9 cellular contexts compared by ENCODE assay signal in the genomic region with DNA sequence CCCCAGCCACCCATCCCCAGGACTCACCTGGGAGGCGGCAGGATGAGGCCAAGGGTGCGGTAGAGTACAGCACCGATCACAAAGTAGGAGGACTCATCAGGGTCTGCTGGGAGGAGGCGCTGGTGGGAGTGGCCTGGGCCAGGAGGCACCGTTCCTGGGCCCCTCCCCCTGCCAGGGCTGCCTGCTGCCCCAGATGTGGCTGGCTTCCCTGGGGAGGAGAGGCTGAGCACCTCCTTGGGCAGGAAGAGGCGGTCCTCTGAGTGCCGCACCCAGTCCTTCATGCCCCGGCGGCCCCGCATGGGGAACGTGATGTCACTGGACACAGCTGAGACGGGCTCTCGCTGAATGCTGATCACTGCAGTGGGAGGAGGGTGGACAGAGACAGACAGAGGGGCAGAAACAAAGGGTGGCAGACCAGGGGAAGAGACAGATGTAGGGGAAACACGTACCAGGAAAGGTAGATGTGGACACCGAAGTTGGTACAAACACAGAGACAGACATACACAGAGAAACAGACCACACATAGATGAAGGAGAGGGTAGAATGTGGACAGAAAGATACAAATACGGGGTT. TPM values are rescaled to one million over a fixed set of nuclear protein-coding genes. Genes with fewer than 3 reads are reported as not detected.
DNase-seq lines count a peak whose midpoint lies in the region; ATAC-seq, FAIRE-seq and TF ChIP-seq lines count a peak whose summit lies in the region.
"Had no signal": no experiment of that assay in that cellular context is flagged by ENCODE, and none has a peak within 500 bp of the region (broad histone marks: within the 10 kb centered on the region; RNA-seq: fewer than 3 reads in every experiment).

No MANE protein-coding gene starts in this region.

- H3K27me3 ChIP-seq in endodermal cell (ENCODE audit: control insufficient read depth, insufficient read depth, low read length, poor library complexity, severe bottlenecking) (no peaks in the 10 kb centered on the region), smooth muscle cell (ENCODE audit: low read depth) (no peaks in the 10 kb centered on the region)

- CTCF ChIA-PET in activated CD8-positive, alpha-beta T cell treated with anti-CD3 and anti-CD28 coated beads for 36 hours (lab: Charles Lee) = interaction anchor here (1.9 kb wide), 1 partner anchor 23 kb away, joined by 6 read pairs; no protein-coding TSS in a partner anchor

- H2AFZ ChIP-seq in smooth muscle cell (ENCODE audit: low read depth) = no peak overlapping the region

- H3K9ac ChIP-seq in endodermal cell (ENCODE audit: extremely low read depth, low read length, poor library complexity, severe bottlenecking) = no peak overlapping the region
- H3K9ac ChIP-seq in kidney (ENCODE audit: low read length in 2 of 2) = no peak overlapping the region
- no peak overlapping the region for H3K9ac ChIP-seq in smooth muscle cell (ENCODE audit: low read depth)

- H3K27ac Mint-ChIP-seq in activated CD8-positive, alpha-beta T cell treated with anti-CD3 and anti-CD28 coated beads for 36 hours = no peak overlapping the region
- no peak overlapping the region for H3K27ac Mint-ChIP-seq in endodermal cell
- H3K27ac Mint-ChIP-seq in stimulated activated effector memory CD8-positive, alpha-beta T cell treated with anti-CD3 and anti-CD28 coated beads, Interleukin-12 subunit alpha, Interleukin-12 subunit beta, amount 100 ng/mL, for 72 hours = peak overlapping the region; percentile 60

- no peaks in the 10 kb centered on the region for H3K79me2 ChIP-seq in smooth muscle cell (ENCODE audit: low read depth)

- no peaks in the 10 kb centered on the region for H3K9me3 Mint-ChIP-seq in activated CD8-positive, alpha-beta T cell treated with anti-CD3 and anti-CD28 coated beads for 36 hours
- H3K9me3 Mint-ChIP-seq in endodermal cell = no peaks in the 10 kb centered on the region
- no peaks in the 10 kb centered on the region for H3K9me3 Mint-ChIP-seq in stimulated activated effector memory CD8-positive, alpha-beta T cell treated with anti-CD3 and anti-CD28 coated beads, Interleukin-12 subunit alpha, Interleukin-12 subunit beta, amount 100 ng/mL, for 72 hours

- POLR2A ChIA-PET in activated CD8-positive, alpha-beta T cell treated with anti-CD3 and anti-CD28 coated beads for 36 hours (lab: Charles Lee) = no interaction called here

- no peak overlapping the region for H3K4me3 ChIP-seq in endodermal cell (ENCODE audit: low read length)
- no peak overlapping the region for H3K4me3 ChIP-seq in kidney (ENCODE audit: low read length in 2 of 2)
- H3K4me3 ChIP-seq in smooth muscle cell = no peak overlapping the region
- H3K4me3 ChIP-seq: coronary artery had no signal

- FAIRE-seq in kidney (lab: Jason Lieb, UNC) = no peak

- no peaks in the 10 kb centered on the region for H3F3A ChIP-seq in smooth muscle cell (ENCODE audit: low read depth)

- no peaks in the 10 kb centered on the region for H4K20me1 ChIP-seq in smooth muscle cell (ENCODE audit: low read depth)

- H3K4me1 Mint-ChIP-seq in activated CD8-positive, alpha-beta T cell treated with anti-CD3 and anti-CD28 coated beads for 36 hours (ENCODE audit: low read depth) = peaks cover 5% of the 10 kb centered on the region
- peaks cover 5% of the 10 kb centered on the region for H3K4me1 Mint-ChIP-seq in endodermal cell
- H3K4me1 Mint-ChIP-seq in stimulated activated effector memory CD8-positive, alpha-beta T cell treated with anti-CD3 and anti-CD28 coated beads, Interleukin-12 subunit alpha, Interleukin-12 subunit beta, amount 100 ng/mL, for 72 hours = peaks cover 43% of the 10 kb centered on the region

- WGBS in endodermal cell (ENCODE audit: insufficient coverage in 1 of 2, insufficient read length in 1 of 2), 2 experiments = 58 to 76% methylated on average over 11 to 16 of the region's 16 CpGs
- 64% methylated on average over 16 of the region's 16 CpGs for WGBS in smooth muscle cell (ENCODE audit: low lambda C conversion rate)

- H3K4me1 ChIP-seq in endodermal cell (ENCODE audit: control insufficient read depth, insufficient read depth, low read length) = no peaks in the 10 kb centered on the region
- no peaks in the 10 kb centered on the region for H3K4me1 ChIP-seq in kidney (ENCODE audit: control insufficient read depth in 1 of 2, insufficient read depth in 1 of 2, low read depth in 1 of 2, low read length in 2 of 2)
- H3K4me1 ChIP-seq in smooth muscle cell (ENCODE audit: low read depth) = no peaks in the 10 kb centered on the region

- intact Hi-C loops in activated CD8-positive, alpha-beta T cell treated with anti-CD3 and anti-CD28 coated beads for 36 hours (cut with micrococcal nuclease) = no loop called here
- intact Hi-C loops in kidney (cut with DNase I) = no loop called here

- H3K36me3 ChIP-seq in endodermal cell (ENCODE audit: control insufficient read depth, insufficient read depth, low read length) = peaks cover 5% of the 10 kb centered on the region
- no peaks in the 10 kb centered on the region for H3K36me3 ChIP-seq in kidney (ENCODE audit: control insufficient read depth in 1 of 2, insufficient read depth in 2 of 2, low read length in 2 of 2)
- no peaks in the 10 kb centered on the region for H3K36me3 ChIP-seq in smooth muscle cell (ENCODE audit: low read depth)

- H3K36me3 Mint-ChIP-seq in activated CD8-positive, alpha-beta T cell treated with anti-CD3 and anti-CD28 coated beads for 36 hours (ENCODE audit: low read depth) = no peaks in the 10 kb centered on the region
- no peaks in the 10 kb centered on the region for H3K36me3 Mint-ChIP-seq in endodermal cell (ENCODE audit: low read depth)
- H3K36me3 Mint-ChIP-seq in stimulated activated effector memory CD8-positive, alpha-beta T cell treated with anti-CD3 and anti-CD28 coated beads, Interleukin-12 subunit alpha, Interleukin-12 subunit beta, amount 100 ng/mL, for 72 hours = no peaks in the 10 kb centered on the region

- H3K4me2 ChIP-seq in smooth muscle cell = no peak overlapping the region

- peak; percentile 88 for ATAC-seq in activated CD8-positive, alpha-beta T cell treated with anti-CD3 and anti-CD28 coated beads for 36 hours
- peak; percentile 76 for ATAC-seq in stimulated activated effector memory CD8-positive, alpha-beta T cell treated with anti-CD3 and anti-CD28 coated beads, Interleukin-12 subunit alpha, Interleukin-12 subunit beta, amount 100 ng/mL, for 72 hours

- H3K27ac ChIP-seq in endodermal cell (ENCODE audit: low read depth, low read length) (peak overlapping the region; percentile 57), kidney (ENCODE audit: low read depth in 2 of 2, low read length in 2 of 2) (no peak overlapping the region), smooth muscle cell (ENCODE audit: low read depth) (no peak overlapping the region)
- H3K27ac ChIP-seq: coronary artery had no signal

- TF ChIP-seq CTCF in activated CD8-positive, alpha-beta T cell treated with anti-CD3 and anti-CD28 coated beads for 36 hours (IDR thresholded peaks at IDR 0.05) = no peak
- no peak for TF ChIP-seq CTCF in endodermal cell (conservative IDR thresholded peaks at IDR 0.05)
- no peak for TF ChIP-seq CTCF in kidney (IDR thresholded peaks at IDR 0.05; ENCODE audit: borderline replicate concordance, extremely low read depth, insufficient read depth)
- no peak for TF ChIP-seq CTCF in smooth muscle cell (IDR thresholded peaks at IDR 0.05; ENCODE audit: borderline replicate concordance, insufficient read depth, poor library complexity, severe bottlenecking)

- peak; percentile 80 for DNase-seq in NAMALWA (ENCODE audit: low spot score)
- peak; percentile 64 for DNase-seq in activated CD8-positive, alpha-beta T cell treated with anti-CD3 and anti-CD28 coated beads for 36 hours
- DNase-seq in endodermal cell = peak; percentile 84
- no peak for DNase-seq in stimulated activated effector memory CD8-positive, alpha-beta T cell treated with anti-CD3 and anti-CD28 coated beads, Interleukin-12 subunit alpha, Interleukin-12 subunit beta, amount 100 ng/mL, for 72 hours (ENCODE audit: low spot score in 2 of 2)
- no peak for DNase-seq in kidney
- DNase-seq in MV-4-11 (lab: John Stamatoyannopoulos, UW) = no peak
- no peak for DNase-seq in smooth muscle cell (lab: John Stamatoyannopoulos, UW; ENCODE audit: unreplicated experiment)
- DNase-seq: occipital lobe had no signal

- no peak overlapping the region for H3K4me3 Mint-ChIP-seq in activated CD8-positive, alpha-beta T cell treated with anti-CD3 and anti-CD28 coated beads for 36 hours
- H3K4me3 Mint-ChIP-seq in endodermal cell = no peak overlapping the region
- H3K4me3 Mint-ChIP-seq in stimulated activated effector memory CD8-positive, alpha-beta T cell treated with anti-CD3 and anti-CD28 coated beads, Interleukin-12 subunit alpha, Interleukin-12 subunit beta, amount 100 ng/mL, for 72 hours = peak overlapping the region; percentile 16

- H3K27me3 Mint-ChIP-seq in activated CD8-positive, alpha-beta T cell treated with anti-CD3 and anti-CD28 coated beads for 36 hours = no peaks in the 10 kb centered on the region
- H3K27me3 Mint-ChIP-seq in endodermal cell (ENCODE audit: insufficient read depth) = peaks cover 2% of the 10 kb centered on the region

- no peaks in the 10 kb centered on the region for H3K9me3 ChIP-seq in endodermal cell (ENCODE audit: control insufficient read depth, low read length)
- no peaks in the 10 kb centered on the region for H3K9me3 ChIP-seq in kidney (ENCODE audit: control insufficient read depth in 1 of 2, low read length in 2 of 2)
- no peaks in the 10 kb centered on the region for H3K9me3 ChIP-seq in smooth muscle cell (replicated peaks; ENCODE audit: low read depth)

RNA-seq across cellular contexts. Expression of a gene that starts 24.8 kb away (rescaled TPM):
- under 1 TPM; 0.54 to 0.56 TPM for total RNA-seq in activated CD8-positive, alpha-beta T cell treated with anti-CD3 and anti-CD28 coated beads for 36 hours
- total RNA-seq in endodermal cell = 10 to 100 TPM; 13.1 to 22.7 TPM
- 37.3 TPM for polyA plus RNA-seq in endodermal cell (2013, experiment 1 of 2)
- polyA plus RNA-seq in endodermal cell (2013, experiment 2 of 2) = 34.7 TPM
- 3.2 TPM for total RNA-seq in kidney
- polyA plus RNA-seq in kidney (ENCODE audit: insufficient read depth, low read depth, low replicate concordance) = 5.3 TPM
- total RNA-seq in smooth muscle cell = 8.8 and 10.6 TPM in 2 replicates
- 7.5 and 9.4 TPM in 2 replicates for polyA plus RNA-seq in smooth muscle cell

RNA-seq across cellular contexts. Expression of a gene that starts 35.5 kb away (rescaled TPM):
- total RNA-seq in activated CD8-positive, alpha-beta T cell treated with anti-CD3 and anti-CD28 coated beads for 36 hours = under 1 TPM in 1 of 2 experiments, not detected in 1; 0.34 TPM
- total RNA-seq in endodermal cell (1 to 10 TPM; 7.4 to 9.9 TPM), kidney (29.0 TPM), smooth muscle cell (67.3 and 105 TPM in 2 replicates)
- 3.6 TPM for polyA plus RNA-seq in endodermal cell (2013, experiment 1 of 2)
- 2.7 TPM for polyA plus RNA-seq in endodermal cell (2013, experiment 2 of 2)
- polyA plus RNA-seq in kidney (ENCODE audit: insufficient read depth, low read depth, low replicate concordance) (9.2 TPM), smooth muscle cell (126 and 152 TPM in 2 replicates)

Comparison
In these comparisons a context has a peak if more than half of its experiments do, and no peak if none do; other contexts are left out.
1. DNase-seq: peak in NAMALWA (single experiment), activated CD8-positive, alpha-beta T cell treated with anti-CD3 and anti-CD28 coated beads for 36 hours (single experiment) and endodermal cell (single experiment); none in stimulated activated effector memory CD8-positive, alpha-beta T cell treated with anti-CD3 and anti-CD28 coated beads, Interleukin-12 subunit alpha, Interleukin-12 subunit beta, amount 100 ng/mL, for 72 hours (0 of 2), kidney (single experiment), MV-4-11 (single experiment) and smooth muscle cell (single experiment).
2. RNA of a gene that starts 35.5 kb away (total RNA-seq): 67.3 to 105 TPM in smooth muscle cell, 29.0 TPM in kidney (single experiment) and 7.4 to 9.9 TPM in endodermal cell; 0.34 TPM in activated CD8-positive, alpha-beta T cell treated with anti-CD3 and anti-CD28 coated beads for 36 hours; every median in the first group is over 4 times any median in the second.